In the genomic region with DNA sequence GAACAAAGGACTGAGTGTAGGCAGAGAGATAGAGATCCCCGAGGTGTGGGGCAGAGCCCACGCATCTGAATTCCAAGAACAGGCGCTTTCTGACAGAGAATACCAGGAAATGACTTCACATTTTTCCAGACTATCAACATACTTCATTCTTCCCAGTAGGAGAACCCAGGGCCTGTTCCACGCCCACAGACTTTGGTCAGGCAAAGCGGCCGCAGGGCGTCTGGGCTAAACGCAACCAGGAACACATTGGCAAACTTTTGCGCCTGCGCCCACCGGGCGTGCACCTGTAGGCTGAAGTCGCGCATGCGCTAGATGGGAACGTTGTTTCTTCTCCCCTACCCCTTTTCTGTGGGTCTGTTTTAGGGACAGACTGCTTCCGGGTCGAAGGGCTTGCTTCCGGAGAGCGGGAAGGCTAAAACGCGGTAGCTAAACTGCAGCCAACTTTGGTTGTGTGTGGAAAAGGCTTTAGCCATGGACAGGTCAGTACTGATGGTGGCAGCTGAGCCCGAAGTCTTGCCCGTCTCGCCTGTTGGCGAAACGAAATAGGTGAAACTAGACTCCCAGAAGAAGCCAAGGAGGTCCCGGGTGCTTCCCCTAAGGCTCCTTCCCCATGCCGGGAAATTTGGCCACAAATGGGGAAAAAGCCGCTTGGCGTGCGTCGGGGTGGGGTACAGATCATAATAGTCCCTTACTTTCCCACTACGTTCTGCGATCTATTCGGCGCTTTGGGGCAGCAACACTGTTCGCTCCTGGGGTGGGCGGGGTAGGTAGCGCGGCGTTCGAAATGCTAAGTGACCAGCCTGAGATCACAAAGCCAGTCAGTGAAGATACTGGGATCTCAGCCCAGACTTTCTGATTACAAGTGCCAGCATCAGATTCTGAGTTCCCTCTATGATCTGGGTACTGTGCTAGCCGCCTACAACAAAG, we compare ENCODE assay signal across 8 cellular contexts. TPM values are rescaled to one million over a fixed set of nuclear protein-coding genes. Genes with fewer than 3 reads are reported as not detected.
DNase-seq lines count a peak whose midpoint lies in the region; ATAC-seq and TF ChIP-seq lines count a peak whose summit lies in the region.

TSS of gene NUP107 (plus strand) at position 384 of the 927 bp plus-strand sequence. CDS start at position 472, 88 bp downstream.

- H3K4me3 Mint-ChIP-seq in T-helper 17 cell: peak within 1 kb of the TSS; percentile 96

- TF ChIP-seq POLR2A in GM15510 (IDR thresholded peaks at IDR 0.05; ENCODE audit: borderline replicate concordance, extremely low read depth, insufficient read length) (peak; percentile 90), prostate gland (IDR thresholded peaks at IDR 0.05) (peak; percentile 73)

- H3K9me3 ChIP-seq in T-helper 17 cell (ENCODE audit: control insufficient read depth, low read length, poor library complexity, severe bottlenecking): no peaks in the 10 kb centered on the region
- H3K9me3 ChIP-seq in prostate gland: no peaks in the 10 kb centered on the region

- H3K27me3 ChIP-seq in prostate gland (replicated peaks; ENCODE audit: insufficient read depth): no peaks in the 10 kb centered on the region

- H3K4me1 Mint-ChIP-seq in T-helper 17 cell: peaks cover 4% of the 10 kb centered on the region

- peak within 1 kb of the TSS; percentile 94 for H3K27ac Mint-ChIP-seq in T-helper 17 cell

- TF ChIP-seq CTCF in prostate gland (IDR thresholded peaks at IDR 0.05): peak in 3 of 4 experiments; percentile 15 to 54 (median 47)

- intact Hi-C loops in left ventricle myocardium superior (cut with micrococcal nuclease) (loop anchor here (10.0 kb wide), 1 partner anchor 322 kb away; no protein-coding TSS in a partner anchor), prostate gland (cut with DNase I) (loop anchor here (2.0 to 5.0 kb wide), 2 partner anchors 76 to 330 kb away; partner anchors contain the start of gene RAP1B)

- no peaks in the 10 kb centered on the region for H3K4me1 ChIP-seq in prostate gland (replicated peaks)
- no peaks in the 10 kb centered on the region for H3K4me1 ChIP-seq in urinary bladder (ENCODE audit: insufficient read depth)

- H3K36me3 Mint-ChIP-seq in T-helper 17 cell (ENCODE audit: low read depth): no peaks in the 10 kb centered on the region

- DNase-seq in NCI-H1694 treated with DMSO at 0.1 percent for 48 hours (lab: John Stamatoyannopoulos, UW) (peak; percentile 90), T-helper 17 cell (peak; percentile 94 to 95 (median 95)), left ventricle myocardium superior (peak; percentile 99), prostate gland (ENCODE audit: low spot score) (peak; percentile 97)

- peak within 1 kb of the TSS; percentile 75 for H3K27ac ChIP-seq in angular gyrus (ENCODE audit: low read depth, low read length)
- H3K27ac ChIP-seq in prostate gland: peak within 1 kb of the TSS; percentile 67 to 69
- peak within 1 kb of the TSS; percentile 81 for H3K27ac ChIP-seq in urinary bladder (ENCODE audit: low read depth)

- ATAC-seq in HG02885 (IDR thresholded peaks at IDR 0.05; ENCODE audit: poor library complexity, unreplicated experiment): peak; percentile 98
- ATAC-seq in T-helper 17 cell: peak; percentile 96
- ATAC-seq in left ventricle myocardium superior: peak; percentile 99

- WGBS in prostate gland: under 1% methylated on average over 44 of the region's 44 CpGs
- whole genome bisulfite sequencing in urinary bladder: under 1% methylated on average over 44 of the region's 44 CpGs

- H3K4me3 ChIP-seq in prostate gland: peak within 1 kb of the TSS; percentile 77 to 82
- H3K4me3 ChIP-seq in urinary bladder (ENCODE audit: low read depth, low read length): peak within 1 kb of the TSS; percentile 74

- H3K36me3 ChIP-seq in prostate gland (no peaks in the 10 kb centered on the region), urinary bladder (ENCODE audit: insufficient read depth) (peaks cover 1% of the 10 kb centered on the region)

- H3K27me3 Mint-ChIP-seq in T-helper 17 cell: no peaks in the 10 kb centered on the region

RNA-seq across cellular contexts. Expression of gene NUP107, which starts in this region (rescaled TPM):
- total RNA-seq in T-helper 17 cell (10 to 100 TPM; 39.2 to 42.4 TPM), left ventricle myocardium superior (17.2 TPM), prostate gland (10 to 100 TPM; 27.9 to 37.0 TPM), urinary bladder (85.9 TPM)
- 19.4 TPM for polyA plus RNA-seq in urinary bladder

Comparison
In these comparisons a context has a peak if more than half of its experiments do, and no peak if none do; other contexts are left out.
1. Peak in every context shown above with its lines: DNase-seq, ATAC-seq, H3K4me3 ChIP-seq and H3K27ac ChIP-seq.